In the genomic region with DNA sequence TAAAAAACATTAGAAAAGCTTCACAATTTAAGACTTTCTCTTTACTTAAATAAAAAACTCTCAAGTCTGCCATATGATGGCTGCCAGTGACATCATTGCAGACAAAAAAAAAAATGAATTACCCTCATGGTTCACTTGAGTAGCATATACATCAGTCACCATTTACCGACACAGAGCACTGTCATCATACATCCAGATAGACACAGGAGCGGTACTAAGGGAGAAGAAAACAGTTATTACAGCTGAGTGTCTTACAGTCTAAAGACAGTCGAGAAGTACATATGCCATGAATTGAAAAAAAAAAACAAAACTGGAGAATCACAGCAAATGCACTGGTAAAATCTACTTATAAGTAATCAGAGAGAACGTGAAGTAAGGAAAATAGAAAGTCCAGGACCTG, we compare ENCODE assay signal across 29 cellular contexts.
"Had no signal": no experiment of that assay in that cellular context is flagged by ENCODE, and none has a peak within 500 bp of the region (broad histone marks: within the 10 kb centered on the region; RNA-seq: fewer than 3 reads in every experiment).

No MANE protein-coding gene starts in this region.

- H3K36me3 Mint-ChIP-seq: naive B cell; natural killer cell; stimulated activated memory B cell treated with anti-CD40 and anti-IgM and Interleukin-4, amounts not matched to agents 10 μg/mL and 1 μg/mL and 100 μg/mL, for 72 hours had no signal

- H3K4me3 Mint-ChIP-seq: immature natural killer cell; naive B cell; natural killer cell; nephron progenitor cell; stimulated activated memory B cell treated with anti-CD40 and anti-IgM and Interleukin-4, amounts not matched to agents 10 μg/mL and 1 μg/mL and 100 μg/mL, for 72 hours; stimulated activated naive CD8-positive, alpha-beta T cell treated with anti-CD3 and anti-CD28 coated beads, Interleukin-15, amount 100 ng/mL, for 72 hours had no signal

- H3K27me3 Mint-ChIP-seq: naive B cell; stimulated activated memory B cell treated with anti-CD40 and anti-IgM and Interleukin-4, amounts not matched to agents 10 μg/mL and 1 μg/mL and 100 μg/mL, for 72 hours; stimulated activated naive CD8-positive, alpha-beta T cell treated with anti-CD3 and anti-CD28 coated beads, Interleukin-15, amount 100 ng/mL, for 72 hours had no signal

- H3K27me3 ChIP-seq: left lung, ovary, sigmoid colon, spleen, tibial nerve, upper lobe of left lung, vagina had no signal

- H3K27ac Mint-ChIP-seq: immature natural killer cell; naive B cell; natural killer cell; nephron progenitor cell; stimulated activated memory B cell treated with anti-CD40 and anti-IgM and Interleukin-4, amounts not matched to agents 10 μg/mL and 1 μg/mL and 100 μg/mL, for 72 hours had no signal

- H3K9me3 Mint-ChIP-seq: nephron progenitor cell; stimulated activated memory B cell treated with anti-CD40 and anti-IgM and Interleukin-4, amounts not matched to agents 10 μg/mL and 1 μg/mL and 100 μg/mL, for 72 hours had no signal

- H3K4me3 ChIP-seq: left lung, lower lobe of right lung, ovary, prostate gland, sigmoid colon, spleen, tibial nerve, upper lobe of left lung, vagina had no signal

- H3K9me3 ChIP-seq: left lung, lower lobe of right lung, ovary, prostate gland, sigmoid colon, spleen, tibial nerve, upper lobe of left lung, vagina had no signal

- DNase-seq: hypothalamus; immature natural killer cell; kidney; left colon; left lung; lower lobe of right lung; mammary epithelial cell; mesenchymal stem cell; naive B cell; natural killer cell; nephron progenitor cell; ovary; retina; right cardiac atrium; sigmoid colon; small intestine; spleen; stimulated activated CD4-positive, alpha-beta T cell treated with anti-CD3 and anti-CD28 coated beads, Interleukin-1b, Interleukin-23, amount 100 ng/mL, for 48 hours; stimulated activated CD4-positive, alpha-beta T cell treated with anti-CD3 and anti-CD28 coated beads, Interleukin-2, amount 100 ng/mL, for 48 hours; stimulated activated CD4-positive, alpha-beta T cell treated with anti-CD3 and anti-CD28 coated beads, Interleukin-4, amount 100 ng/mL, for 4 hours; stimulated activated CD8-positive, alpha-beta memory T cell treated with anti-CD3 and anti-CD28 coated beads, Interleukin-4, amount 100 ng/mL, for 48 hours; stimulated activated naive CD4-positive, alpha-beta T cell treated with Interleukin-2 at 50 U/mL for 16 hours; stimulated activated naive CD8-positive, alpha-beta T cell treated with anti-CD3 and anti-CD28 coated beads, Interleukin-15, amount 100 ng/mL, for 72 hours; substantia nigra; upper lobe of left lung had no signal

- H3K36me3 ChIP-seq: left lung, lower lobe of right lung, ovary, prostate gland, sigmoid colon, spleen, tibial nerve, upper lobe of left lung, vagina had no signal

- H3K4me1 Mint-ChIP-seq: immature natural killer cell; naive B cell; natural killer cell; stimulated activated memory B cell treated with anti-CD40 and anti-IgM and Interleukin-4, amounts not matched to agents 10 μg/mL and 1 μg/mL and 100 μg/mL, for 72 hours; stimulated activated naive CD8-positive, alpha-beta T cell treated with anti-CD3 and anti-CD28 coated beads, Interleukin-15, amount 100 ng/mL, for 72 hours had no signal

- H3K27ac ChIP-seq: left lung, lower lobe of right lung, ovary, prostate gland, sigmoid colon, spleen, tibial nerve, upper lobe of left lung, vagina had no signal

- ATAC-seq: left colon; left lung; lower lobe of right lung; natural killer cell; right cardiac atrium; stimulated activated memory B cell treated with anti-CD40 and anti-IgM and Interleukin-4, amounts not matched to agents 10 μg/mL and 1 μg/mL and 100 μg/mL, for 72 hours; stimulated activated naive CD8-positive, alpha-beta T cell treated with anti-CD3 and anti-CD28 coated beads, Interleukin-15, amount 100 ng/mL, for 72 hours had no signal
